In genomic region chr10:8817303-8817702, GRCh38 we compare ENCODE assay signal across 19 cellular contexts.
DNase-seq lines count a peak whose midpoint lies in the region; FAIRE-seq and TF ChIP-seq lines count a peak whose summit lies in the region.
"Had no signal": no experiment of that assay in that cellular context is flagged by ENCODE, and none has a peak within 500 bp of the region (broad histone marks: within the 10 kb centered on the region; RNA-seq: fewer than 3 reads in every experiment).

No MANE protein-coding gene starts in this region.

- H3F3A ChIP-seq in SK-N-SH (replicated peaks; ENCODE audit: insufficient read depth): no peaks in the 10 kb centered on the region

- no peak overlapping the region for H3K9ac ChIP-seq in SK-N-SH

- H3K27me3 ChIP-seq in SK-N-SH (ENCODE audit: insufficient read depth): no peaks in the 10 kb centered on the region

- FAIRE-seq in frontal cortex (lab: Jason Lieb, UNC): no peak
- FAIRE-seq: D721Med, GM12892, GM19239 had no signal

- no peaks in the 10 kb centered on the region for H3K79me2 ChIP-seq in SK-N-SH (ENCODE audit: insufficient read depth)

- H3K4me1 ChIP-seq in SK-N-SH (ENCODE audit: control insufficient read depth in 1 of 2, insufficient read depth in 2 of 2, low read depth in 1 of 2, low read length in 1 of 2): no peaks in the 10 kb centered on the region

- DNase-seq in HPDE6-E6E7 (ENCODE audit: extremely low spot score) (peak; percentile 6), SK-N-SH (peak; percentile 8), epithelial cell of esophagus (ENCODE audit: low read depth) (peak; percentile 89), left kidney (ENCODE audit: low read depth, low spot score) (peak; percentile 5), SHP77 treated with DMSO at 0.1 percent for 48 hours (lab: John Stamatoyannopoulos, UW) (no peak), midbrain (lab: John Stamatoyannopoulos, UW) (no peak), NCI-H345 (lab: John Stamatoyannopoulos, UW) (no peak), frontal cortex (ENCODE audit: low spot score in 2 of 2) (no peak)
- DNase-seq: ACHN; C1 segment of cervical spinal cord; CD4-positive, alpha-beta T cell; DMS153; DND-41; GDM1; GOT3; H9 had no signal

- no peak; a peak in 1 of 4 replicates for TF ChIP-seq EP300 in SK-N-SH (IDR thresholded peaks at IDR 0.05; ENCODE audit: borderline replicate concordance in 1 of 2, low read depth in 1 of 2, low read length in 1 of 2)

- CTCF ChIA-PET in SK-N-SH (lab: Yijun Ruan, JAX): no interaction called here

- no peak overlapping the region for H2AFZ ChIP-seq in SK-N-SH (ENCODE audit: low read depth)

- WGBS in SK-N-SH (ENCODE audit: low lambda C conversion rate): 9% methylated on average over 2 of the region's 2 CpGs

- H3K4me3 ChIP-seq in SK-N-SH (ENCODE audit: low read depth in 2 of 2, low read length in 1 of 2) (no peak overlapping the region), epithelial cell of esophagus (ENCODE audit: low read length) (no peak overlapping the region)

- peak overlapping the region in 1 of 2 experiments; percentile 50; a peak in 1 of 4 replicates for H3K27ac ChIP-seq in SK-N-SH (ENCODE audit: low read depth in 2 of 2, low read length in 1 of 2)

- H3K9me2 ChIP-seq in SK-N-SH: no peaks in the 10 kb centered on the region

- TF ChIP-seq CTCF in SK-N-SH (IDR thresholded peaks at IDR 0.05) (no peak), epithelial cell of esophagus (IDR thresholded peaks at IDR 0.05; ENCODE audit: insufficient read depth, low read depth, low read length, missing control alignments) (no peak)

- no peaks in the 10 kb centered on the region for H4K20me1 ChIP-seq in SK-N-SH (ENCODE audit: insufficient read depth)

- POLR2A ChIA-PET in SK-N-SH (lab: Yijun Ruan, JAX): no interaction called here

- no peak overlapping the region for H3K4me2 ChIP-seq in SK-N-SH

- TF ChIP-seq RAD21 in SK-N-SH (IDR thresholded peaks at IDR 0.05; ENCODE audit: low read length): no peak

- H3K9me3 ChIP-seq in SK-N-SH: no peaks in the 10 kb centered on the region

- H3K36me3 ChIP-seq in SK-N-SH (replicated peaks in 1 of 2; ENCODE audit: control insufficient read depth in 1 of 2, insufficient read depth in 2 of 2, low read length in 1 of 2): no peaks in the 10 kb centered on the region

TF ChIP-seq in SK-N-SH, 30 proteins besides CTCF, POLR2A, EP300 and RAD21:
- TF ChIP-seq FOSL2 (IDR thresholded peaks at IDR 0.05; ENCODE audit: borderline replicate concordance, low read depth) (no peak), SIN3A (IDR thresholded peaks at IDR 0.05; ENCODE audit: borderline replicate concordance, low read depth, low read length) (no peak), RXRA (IDR thresholded peaks at IDR 0.05; ENCODE audit: borderline replicate concordance, low read depth) (no peak), POLR2AphosphoS5 (IDR thresholded peaks at IDR 0.05; ENCODE audit: low read depth, low read length) (no peak), FOXJ3 (CRISPR knock-in tag; IDR thresholded peaks at IDR 0.05) (no peak), NRF1 (IDR thresholded peaks at IDR 0.05; ENCODE audit: low read depth, low read length) (no peak), USF2 (IDR thresholded peaks at IDR 0.05; ENCODE audit: borderline replicate concordance, low read depth, low read length) (no peak), TEAD4 (IDR thresholded peaks at IDR 0.05; ENCODE audit: borderline replicate concordance, insufficient read depth) (no peak), RFX5 (IDR thresholded peaks at IDR 0.05; ENCODE audit: low read length) (no peak), YY1 (IDR thresholded peaks at IDR 0.05; ENCODE audit: low read depth) (no peak), RCOR1 (IDR thresholded peaks at IDR 0.05; ENCODE audit: low read length) (no peak), CHD2 (IDR thresholded peaks at IDR 0.05; ENCODE audit: low read length, partially characterized antibody) (no peak), NFIC (IDR thresholded peaks at IDR 0.05; ENCODE audit: borderline replicate concordance) (no peak)
- TF ChIP-seq, protein P1, sequence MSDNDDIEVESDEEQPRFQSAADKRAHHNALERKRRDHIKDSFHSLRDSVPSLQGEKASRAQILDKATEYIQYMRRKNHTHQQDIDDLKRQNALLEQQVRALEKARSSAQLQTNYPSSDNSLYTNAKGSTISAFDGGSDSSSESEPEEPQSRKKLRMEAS (IDR thresholded peaks at IDR 0.05; ENCODE audit: low read depth): no peak
- TF ChIP-seq, protein P2, sequence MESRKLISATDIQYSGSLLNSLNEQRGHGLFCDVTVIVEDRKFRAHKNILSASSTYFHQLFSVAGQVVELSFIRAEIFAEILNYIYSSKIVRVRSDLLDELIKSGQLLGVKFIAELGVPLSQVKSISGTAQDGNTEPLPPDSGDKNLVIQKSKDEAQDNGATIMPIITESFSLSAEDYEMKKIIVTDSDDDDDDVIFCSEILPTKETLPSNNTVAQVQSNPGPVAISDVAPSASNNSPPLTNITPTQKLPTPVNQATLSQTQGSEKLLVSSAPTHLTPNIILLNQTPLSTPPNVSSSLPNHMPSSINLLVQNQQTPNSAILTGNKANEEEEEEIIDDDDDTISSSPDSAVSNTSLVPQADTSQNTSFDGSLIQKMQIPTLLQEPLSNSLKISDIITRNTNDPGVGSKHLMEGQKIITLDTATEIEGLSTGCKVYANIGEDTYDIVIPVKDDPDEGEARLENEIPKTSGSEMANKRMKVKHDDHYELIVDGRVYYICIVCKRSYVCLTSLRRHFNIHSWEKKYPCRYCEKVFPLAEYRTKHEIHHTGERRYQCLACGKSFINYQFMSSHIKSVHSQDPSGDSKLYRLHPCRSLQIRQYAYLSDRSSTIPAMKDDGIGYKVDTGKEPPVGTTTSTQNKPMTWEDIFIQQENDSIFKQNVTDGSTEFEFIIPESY (IDR thresholded peaks at IDR 0.05; ENCODE audit: borderline replicate concordance, low read depth): no peak
TF ChIP-seq in SK-N-SH: peak in this region for 0.

Comparison
In these comparisons a context has a peak if more than half of its experiments do, and no peak if none do; other contexts are left out.
1. DNase-seq: peak in HPDE6-E6E7 (single experiment), SK-N-SH (single experiment), epithelial cell of esophagus (single experiment) and left kidney (single experiment); none in SHP77 treated with DMSO at 0.1 percent for 48 hours (single experiment), midbrain (single experiment), NCI-H345 (single experiment) and frontal cortex (0 of 2).